21 cellular contexts compared by ENCODE assay signal in the genomic region with DNA sequence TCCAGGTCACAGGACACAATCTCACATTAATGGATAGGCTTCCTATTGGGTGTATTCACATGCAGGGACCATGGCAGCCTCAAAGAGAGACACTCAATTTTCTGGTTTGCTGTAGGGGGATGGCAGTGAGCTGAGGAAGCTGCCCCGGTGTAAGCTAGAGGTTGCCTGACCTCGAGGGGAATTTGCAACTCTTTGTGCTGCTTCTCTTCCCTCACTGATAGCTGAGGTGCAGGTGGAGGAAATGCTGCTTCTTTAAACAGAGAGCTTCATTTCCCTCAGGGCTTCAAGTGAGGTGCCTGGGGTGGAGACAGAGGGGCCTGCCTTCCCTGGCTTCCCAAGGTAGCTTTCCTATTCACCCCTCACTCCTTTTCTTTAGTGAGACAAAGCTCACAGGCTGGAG.
"Had no signal": no experiment of that assay in that cellular context is flagged by ENCODE, and none has a peak within 500 bp of the region (broad histone marks: within the 10 kb centered on the region; RNA-seq: fewer than 3 reads in every experiment).

No MANE protein-coding gene starts in this region.

- H3K27me3 ChIP-seq: adrenal gland, transverse colon, vagina had no signal

- H3K9me3 Mint-ChIP-seq: activated naive CD4-positive, alpha-beta T cell treated with anti-CD3 and anti-CD28 coated beads, Interleukin-2, amount 50 U/mL, for 24 hours had no signal

- H3K27ac ChIP-seq: adrenal gland, prostate gland, transverse colon, vagina had no signal

- ATAC-seq: left ventricle myocardium superior; right cardiac atrium; stimulated activated naive CD8-positive, alpha-beta T cell treated with anti-CD3 and anti-CD28 coated beads, Interleukin-15, Interleukin-2, amounts not matched to agents 100 U/mL and 50 U/mL, for 24 hours; WTC11 had no signal

- DNase-seq: activated CD4-positive, alpha-beta T cell treated with anti-CD3 and anti-CD28 coated beads, Interleukin-2, amount 10 ng/mL, durations not matched to agents 7 days and 5 days; adrenal gland; caudate nucleus; effector CD4-positive, alpha-beta T cell; foreskin fibroblast; glutamatergic neuron; hypothalamus; left ventricle myocardium superior; mesenchymal stem cell; occipital lobe; right cardiac atrium; stimulated activated CD4-positive, alpha-beta T cell treated with anti-CD3 and anti-CD28 coated beads, Interleukin-15, amount 100 ng/mL, for 24 hours; stimulated activated CD4-positive, alpha-beta T cell treated with anti-CD3 and anti-CD28 coated beads, Interleukin-4, amount 100 ng/mL, for 24 hours; stimulated activated naive CD8-positive, alpha-beta T cell treated with anti-CD3 and anti-CD28 coated beads, Interleukin-15, Interleukin-2, amounts not matched to agents 100 U/mL and 50 U/mL, for 24 hours; transverse colon had no signal

- H3K36me3 Mint-ChIP-seq: activated naive CD4-positive, alpha-beta T cell treated with anti-CD3 and anti-CD28 coated beads, Interleukin-2, amount 50 U/mL, for 24 hours had no signal

- H3K4me3 Mint-ChIP-seq: activated CD4-positive, alpha-beta T cell treated with anti-CD3 and anti-CD28 coated beads, Interleukin-2, amount 10 ng/mL, durations not matched to agents 7 days and 5 days; activated naive CD4-positive, alpha-beta T cell treated with anti-CD3 and anti-CD28 coated beads, Interleukin-2, amount 50 U/mL, for 24 hours; nephron; WTC11 had no signal

- H3K27me3 Mint-ChIP-seq: activated CD4-positive, alpha-beta T cell treated with anti-CD3 and anti-CD28 coated beads, Interleukin-2, amount 10 ng/mL, durations not matched to agents 7 days and 5 days; activated naive CD4-positive, alpha-beta T cell treated with anti-CD3 and anti-CD28 coated beads, Interleukin-2, amount 50 U/mL, for 24 hours had no signal

- H3K4me3 ChIP-seq: adrenal gland, prostate gland, skin epidermis, transverse colon, vagina had no signal

- H3K9me3 ChIP-seq: adrenal gland, prostate gland, transverse colon, vagina had no signal

- H3K4me1 ChIP-seq: adrenal gland, prostate gland had no signal

- H3K27ac Mint-ChIP-seq: activated naive CD4-positive, alpha-beta T cell treated with anti-CD3 and anti-CD28 coated beads, Interleukin-2, amount 50 U/mL, for 24 hours; nephron; WTC11 had no signal

- H3K36me3 ChIP-seq: adrenal gland, prostate gland, transverse colon, vagina had no signal
